ENCODE assay signal across 31 cellular contexts in the genomic region with DNA sequence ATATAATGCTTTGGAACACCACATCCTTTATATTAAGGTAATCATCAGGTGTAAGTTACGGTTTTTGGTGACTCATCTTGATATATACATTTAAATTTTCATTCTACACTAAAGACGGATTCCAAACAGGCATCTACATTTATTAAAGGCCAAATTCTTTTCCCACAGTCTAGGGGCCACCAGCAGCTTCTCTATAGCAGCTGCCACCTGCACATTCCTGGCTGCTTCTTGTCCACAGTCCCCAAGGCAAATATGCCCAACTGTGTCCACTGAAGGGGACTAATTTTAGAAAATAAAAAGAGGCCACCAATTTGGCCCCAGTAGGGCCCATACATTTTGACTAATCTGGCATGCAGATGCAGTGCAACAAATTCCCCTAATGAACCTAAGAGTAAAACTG.
"Had no signal": no experiment of that assay in that cellular context is flagged by ENCODE, and none has a peak within 500 bp of the region (broad histone marks: within the 10 kb centered on the region; RNA-seq: fewer than 3 reads in every experiment).

No MANE protein-coding gene starts in this region.

- H3K27ac ChIP-seq: adrenal gland, cardiac muscle cell, VCaP had no signal

- H3K4me1 ChIP-seq: adrenal gland had no signal

- H3K9me3 ChIP-seq: adrenal gland had no signal

- ATAC-seq: activated CD8-positive, alpha-beta T cell treated with anti-CD3 and anti-CD28 coated beads for 36 hours; activated naive CD4-positive, alpha-beta T cell treated with anti-CD3 and anti-CD28 coated beads, Interleukin-2, amount 50 U/mL, for 72 hours; activated T-cell treated with anti-CD3 and anti-CD28 coated beads, Interleukin-2, amount 50 U/mL, for 4 hours; activated T-cell treated with anti-CD3 and anti-CD28 coated beads, Interleukin-2, amount 50 U/mL, for 72 hours; activated T-helper 17 cell treated with anti-CD3 and anti-CD28 coated beads, Interleukin-2, amount 50 U/mL, for 72 hours had no signal

- H3K27me3 ChIP-seq: cardiac muscle cell had no signal

- DNase-seq: activated B cell treated with CpG ODN at 0.5 μM for 24 hours; activated CD4-positive, alpha-beta memory T cell treated with anti-CD3 and anti-CD28 coated beads for 36 hours; activated CD4-positive, alpha-beta T cell treated with anti-CD3 and anti-CD28 coated beads for 4 hours; activated CD4-positive, alpha-beta T cell treated with anti-CD3 and anti-CD28 coated beads, Interleukin-2, amount 10 ng/mL, durations not matched to agents 24 days and 14 days; activated CD4-positive, alpha-beta T cell treated with anti-CD3 and anti-CD28 coated beads, Interleukin-2, amount 50 U/mL, for 1 hour; activated CD4-positive, alpha-beta T cell treated with anti-CD3 and anti-CD28 coated beads, Interleukin-2, amount 50 U/mL, for 4 hours; activated CD4-positive, CD25-positive, alpha-beta regulatory T cell treated with anti-CD3 and anti-CD28 coated beads, Interleukin-2, amount 50 U/mL, for 72 hours; activated CD8-positive, alpha-beta memory T cell treated with anti-CD3 and anti-CD28 coated beads, Interleukin-2, amount 50 U/mL, for 4 hours; activated CD8-positive, alpha-beta T cell treated with anti-CD3 and anti-CD28 coated beads for 36 hours; activated effector memory CD4-positive, alpha-beta T cell treated with anti-CD3 and anti-CD28 coated beads, Interleukin-2, amount 50 U/mL, for 16 hours; activated gamma-delta T cell treated with Interleukin-2 at 50 U/mL for 16 hours; activated naive CD4-positive, alpha-beta T cell; activated naive CD4-positive, alpha-beta T cell treated with anti-CD3 and anti-CD28 coated beads for 36 hours; activated naive CD4-positive, alpha-beta T cell treated with anti-CD3 and anti-CD28 coated beads, Interleukin-2, amount 50 U/mL, for 16 hours; activated naive CD8-positive, alpha-beta T cell treated with anti-CD3 and anti-CD28 coated beads for 36 hours; activated T-cell treated with anti-CD3 and anti-CD28 coated beads for 4 hours; activated T-cell treated with anti-CD3 and anti-CD28 coated beads, Interleukin-2, amount 50 U/mL, for 1 hour; activated T-cell treated with anti-CD3 and anti-CD28 coated beads, Interleukin-2, amount 50 U/mL, for 4 hours; activated T-cell treated with anti-CD3 and anti-CD28 coated beads, Interleukin-2, amount 50 U/mL, for 72 hours; adrenal gland; amniotic stem cell; aorta; T-helper 1 cell; T-helper 2 cell; T-helper 9 cell had no signal

- FAIRE-seq: bronchial epithelial cell, TTC549 had no signal

- H3K36me3 ChIP-seq: adrenal gland, cardiac muscle cell had no signal

- H3K4me3 ChIP-seq: adrenal gland, cardiac muscle cell had no signal
